8 cellular contexts compared by ENCODE assay signal in genomic region chr2:197889041-197889440, GRCh38.
DNase-seq lines count a peak whose midpoint lies in the region; ATAC-seq, FAIRE-seq and TF ChIP-seq lines count a peak whose summit lies in the region.

No MANE protein-coding gene starts in this region.

- peaks cover 0 to 9% (median 0%) of the 10 kb centered on the region in 3 donors for H3K27me3 Mint-ChIP-seq in naive B cell

- H3K4me3 Mint-ChIP-seq in naive B cell, result no peak overlapping the region

- peaks cover 0 to 2% (median 0%) of the 10 kb centered on the region in 7 donors for H3K9me3 Mint-ChIP-seq in naive B cell

- no peaks in the 10 kb centered on the region for H3K36me3 ChIP-seq in bronchial epithelial cell (ENCODE audit: control insufficient read depth, insufficient read depth, low read length)

- no peaks in the 10 kb centered on the region for H3K36me3 Mint-ChIP-seq in naive B cell

- no peak overlapping the region for H3K4me3 ChIP-seq in bronchial epithelial cell (ENCODE audit: low read depth, low read length)

- ATAC-seq in Right ventricle myocardium superior (ENCODE audit: poor library complexity) (peak; percentile 25), HG02642 (IDR thresholded peaks at IDR 0.05; ENCODE audit: poor library complexity, unreplicated experiment) (peak; percentile 99), naive B cell (ENCODE audit: low read depth in 2 of 2) (peak; percentile 64 to 79)

- peak overlapping the region in 2 of 6 donors; percentile 48 to 69 for H3K27ac Mint-ChIP-seq in naive B cell

- no peak for TF ChIP-seq CTCF in bronchial epithelial cell (IDR thresholded peaks at IDR 0.05; ENCODE audit: insufficient read depth, low read length, severe bottlenecking)

- intact Hi-C loops in Right ventricle myocardium superior (cut with DNase I), result no loop called here
- intact Hi-C loops in cardiac septum (cut with DNase I), result no loop called here

- DNase-seq in Right ventricle myocardium superior, result no peak
- no peak for DNase-seq in cardiac septum (ENCODE audit: low spot score)
- peak; percentile 9 for DNase-seq in NCI-H2227 treated with DMSO at 0.1 percent for 48 hours (lab: John Stamatoyannopoulos, UW)
- peak; percentile 82 for DNase-seq in bronchial epithelial cell (ENCODE audit: low read depth)
- no peak for DNase-seq in naive B cell
- no peak for DNase-seq in activated CD8-positive, alpha-beta memory T cell treated with anti-CD3 and anti-CD28 coated beads, Interleukin-2, amount 50 U/mL, for 4 hours
- no peak for DNase-seq in HuH-7 (ENCODE audit: low spot score)

- H3K4me1 Mint-ChIP-seq in naive B cell, result no peaks in the 10 kb centered on the region

- no peak for FAIRE-seq in bronchial epithelial cell (lab: Jason Lieb, UNC)

- no peaks in the 10 kb centered on the region for H3K27me3 ChIP-seq in bronchial epithelial cell (ENCODE audit: control insufficient read depth, insufficient read depth, low read length)

Comparison
In these comparisons a context has a peak if more than half of its experiments do, and no peak if none do; other contexts are left out.
1. ATAC-seq: peak in every context shown above with its lines; median percentile 99 in HG02642; 72 in naive B cell; 25 in Right ventricle myocardium superior.
2. DNase-seq: peak in NCI-H2227 treated with DMSO at 0.1 percent for 48 hours (single experiment) and bronchial epithelial cell (single experiment); none in Right ventricle myocardium superior (single experiment), cardiac septum (single experiment), naive B cell (single experiment), activated CD8-positive, alpha-beta memory T cell treated with anti-CD3 and anti-CD28 coated beads, Interleukin-2, amount 50 U/mL, for 4 hours (single experiment) and HuH-7 (single experiment).